22 cellular contexts compared by ENCODE assay signal in genomic region chr2:39741871-39742270, GRCh38. TPM values are rescaled to one million over a fixed set of nuclear protein-coding genes. Genes with fewer than 3 reads are reported as not detected.
DNase-seq lines count a peak whose midpoint lies in the region; ATAC-seq and TF ChIP-seq lines count a peak whose summit lies in the region.
"Had no signal": no experiment of that assay in that cellular context is flagged by ENCODE, and none has a peak within 500 bp of the region (broad histone marks: within the 10 kb centered on the region; RNA-seq: fewer than 3 reads in every experiment).

No MANE protein-coding gene starts in this region.

- no peak overlapping the region for H3K27ac ChIP-seq in CD4-positive, CD25-positive, alpha-beta regulatory T cell (ENCODE audit: insufficient read depth, low read length, poor library complexity, severe bottlenecking)
- no peak overlapping the region for H3K27ac ChIP-seq in lung (ENCODE audit: low read depth in 1 of 2, low read length in 1 of 2)
- H3K27ac ChIP-seq: A549, BLaER1, HL-60 had no signal

- no peaks in the 10 kb centered on the region for H3K4me1 ChIP-seq in CD4-positive, CD25-positive, alpha-beta regulatory T cell (ENCODE audit: control insufficient read depth, insufficient read depth, low read length, poor library complexity, severe bottlenecking)
- H3K4me1 ChIP-seq in lung (ENCODE audit: control insufficient read depth in 2 of 2, insufficient read depth in 2 of 2, low read length in 2 of 2): peaks cover 2 to 4% of the 10 kb centered on the region in 2 donors
- H3K4me1 ChIP-seq: A549, BLaER1 had no signal

- no peak overlapping the region for H3K4me3 ChIP-seq in CD4-positive, CD25-positive, alpha-beta regulatory T cell (ENCODE audit: low read depth, low read length)
- H3K4me3 ChIP-seq in choroid plexus epithelial cell (ENCODE audit: low read depth, low read length) (no peak overlapping the region), lung (no peak overlapping the region)
- H3K4me3 ChIP-seq: A549, BLaER1, HAP-1 had no signal

- no peak for DNase-seq in CD4-positive, CD25-positive, alpha-beta regulatory T cell
- DNase-seq in NCI-H226 (peak; percentile 51), choroid plexus epithelial cell (ENCODE audit: low read depth) (peak; percentile 23), lung (ENCODE audit: low spot score) (no peak), SW480 (ENCODE audit: low spot score) (no peak), SW 1271 (lab: John Stamatoyannopoulos, UW) (no peak), GM13977 (ENCODE audit: low spot score) (no peak)
- DNase-seq: CD8-positive, alpha-beta T cell; Karpas-422; NCI-H1048; NCI-H1436 treated with DMSO at 0.1 percent for 48 hours; NCI-H2029; NCI-H446; OCI-M1; SHP77 treated with DMSO at 0.1 percent for 48 hours; SK-N-SH had no signal

- peaks cover 54% of the 10 kb centered on the region for H3K36me3 Mint-ChIP-seq in CD4-positive, CD25-positive, alpha-beta regulatory T cell
- H3K36me3 Mint-ChIP-seq: IgD-negative memory B cell had no signal

- H3K36me3 ChIP-seq in CD4-positive, CD25-positive, alpha-beta regulatory T cell (ENCODE audit: control insufficient read depth, insufficient read depth, low read length): peaks cover 50% of the 10 kb centered on the region
- H3K36me3 ChIP-seq in lung (ENCODE audit: control insufficient read depth in 2 of 2, insufficient read depth in 2 of 2, low read length in 2 of 2): peaks cover 14 to 18% of the 10 kb centered on the region in 2 donors

- no peaks in the 10 kb centered on the region for H3K27me3 Mint-ChIP-seq in CD4-positive, CD25-positive, alpha-beta regulatory T cell
- H3K27me3 Mint-ChIP-seq: IgD-negative memory B cell had no signal

- ATAC-seq in CD4-positive, CD25-positive, alpha-beta regulatory T cell (ENCODE audit: low read depth in 2 of 2): no peak
- ATAC-seq in lung (ENCODE audit: insufficient read depth, low FRiP score) (peak; percentile 72), GM21423 (IDR thresholded peaks at IDR 0.05; ENCODE audit: unreplicated experiment) (no peak)
- ATAC-seq: A549; CD8-positive, alpha-beta T cell had no signal

- in situ Hi-C loops in GM13977 (cut with MboI; ENCODE audit: low pct_unique_long_range_greater_than_20kb, low sequenced_read_pairs, unreplicated experiment): loop anchor here (25.0 kb wide), 1 partner anchor 505 kb away; the partner anchor contains the start of gene CDKL4

- TF ChIP-seq CTCF in choroid plexus epithelial cell (conservative IDR thresholded peaks at IDR 0.05; ENCODE audit: low read depth, low read length) (no peak), lung (IDR thresholded peaks at IDR 0.05; ENCODE audit: control extremely low read depth, extremely low read depth) (no peak), GM13977 (IDR thresholded peaks at IDR 0.05; ENCODE audit: extremely low read depth, insufficient read depth, missing control alignments) (no peak)

- 95 to 97% methylated on average over 1 of the region's 1 CpG for WGBS in lung, 2 donors

- no peaks in the 10 kb centered on the region for H3K9me3 ChIP-seq in CD4-positive, CD25-positive, alpha-beta regulatory T cell (ENCODE audit: control insufficient read depth in 2 of 2, low read length in 2 of 2)
- no peaks in the 10 kb centered on the region for H3K9me3 ChIP-seq in lung (ENCODE audit: control insufficient read depth in 2 of 2, insufficient read depth in 1 of 2, low read length in 1 of 2)
- H3K9me3 ChIP-seq: A549, BLaER1, HAP-1, SK-N-SH had no signal

- H3K4me1 Mint-ChIP-seq in CD4-positive, CD25-positive, alpha-beta regulatory T cell: peaks cover 0 to 7% (median 5%) of the 10 kb centered on the region in 4 donors
- H3K4me1 Mint-ChIP-seq: IgD-negative memory B cell had no signal

- H3K9me3 Mint-ChIP-seq in CD4-positive, CD25-positive, alpha-beta regulatory T cell: no peaks in the 10 kb centered on the region
- H3K9me3 Mint-ChIP-seq: CD8-positive, alpha-beta T cell; IgD-negative memory B cell had no signal

- no peaks in the 10 kb centered on the region for H3K27me3 ChIP-seq in CD4-positive, CD25-positive, alpha-beta regulatory T cell (ENCODE audit: control insufficient read depth, insufficient read depth, low read length)
- H3K27me3 ChIP-seq in lung (ENCODE audit: control insufficient read depth, insufficient read depth): no peaks in the 10 kb centered on the region
- H3K27me3 ChIP-seq: BLaER1 had no signal

- no peak overlapping the region for H3K4me3 Mint-ChIP-seq in CD4-positive, CD25-positive, alpha-beta regulatory T cell
- H3K4me3 Mint-ChIP-seq: CD8-positive, alpha-beta T cell; IgD-negative memory B cell had no signal

- H3K27ac Mint-ChIP-seq in CD4-positive, CD25-positive, alpha-beta regulatory T cell: peak overlapping the region in 2 of 3 donors; percentile 15 to 16
- H3K27ac Mint-ChIP-seq: CD8-positive, alpha-beta T cell; IgD-negative memory B cell had no signal

RNA-seq across cellular contexts. Expression of gene THUMPD2, which starts 37.2 kb away (rescaled TPM):
- total RNA-seq in CD4-positive, CD25-positive, alpha-beta regulatory T cell: 13.4 TPM
- 1 to 10 TPM; 5.3 to 6.5 (median 5.4) TPM for polyA plus RNA-seq in CD4-positive, CD25-positive, alpha-beta regulatory T cell
- total RNA-seq in lung: 10 to 100 TPM in 1 of 2 donors, 1 to 10 TPM in 1; 8.3 to 28.1 TPM
- polyA plus RNA-seq in lung: 10 to 100 TPM in 1 of 2 donors, 1 to 10 TPM in 1; 6.9 to 14.8 TPM

Comparison
In these comparisons a context has a peak if more than half of its experiments do, and no peak if none do; other contexts are left out.
1. DNase-seq: peak in NCI-H226 (single experiment) and choroid plexus epithelial cell (single experiment); none in CD4-positive, CD25-positive, alpha-beta regulatory T cell (0 of 3), lung (single experiment), SW480 (single experiment), SW 1271 (0 of 2) and GM13977 (single experiment).